Comparison of ENCODE assay signal across 8 cellular contexts in genomic region chr20:43514062-43514971, GRCh38. TPM values are rescaled to one million over a fixed set of nuclear protein-coding genes. Genes with fewer than 3 reads are reported as not detected.
DNase-seq lines count a peak whose midpoint lies in the region; ATAC-seq and TF ChIP-seq lines count a peak whose summit lies in the region.

No MANE protein-coding gene starts in this region.

- H3K4me3 ChIP-seq in kidney epithelial cell (ENCODE audit: low read depth, low read length) = peak overlapping the region; percentile 67

- peak; percentile 80 for ATAC-seq in GM18861 (IDR thresholded peaks at IDR 0.05; ENCODE audit: unreplicated experiment)
- peak; percentile 87 for ATAC-seq in HG03095 (IDR thresholded peaks at IDR 0.05; ENCODE audit: unreplicated experiment)

- DNase-seq in A172 (ENCODE audit: low spot score) (peak; percentile 99), NCI-H2227 (lab: John Stamatoyannopoulos, UW; ENCODE audit: unreplicated experiment) (peak; percentile 99), cerebellar nuclear complex (lab: John Stamatoyannopoulos, UW) (peak; percentile 86), kidney epithelial cell (ENCODE audit: low read depth) (peak; percentile 90)
- peak; percentile 89 for DNase-seq in activated CD4-positive, CD25-positive, alpha-beta regulatory T cell treated with anti-CD3 and anti-CD28 coated beads, Interleukin-2, amount 50 U/mL, for 72 hours
- DNase-seq in stimulated activated CD4-positive, alpha-beta T cell treated with anti-CD3 and anti-CD28 coated beads, Interleukin-15, amount 100 ng/mL, for 1 hour (ENCODE audit: low read depth in 1 of 2, low spot score in 1 of 2) = peak; percentile 73 to 80

- peak; percentile 64 for TF ChIP-seq CTCF in kidney epithelial cell (IDR thresholded peaks at IDR 0.05; ENCODE audit: insufficient read depth, low read length, poor library complexity, severe bottlenecking)

- no peaks in the 10 kb centered on the region for H3K36me3 ChIP-seq in kidney epithelial cell (ENCODE audit: control insufficient read depth, insufficient read depth, low read length)

- no peaks in the 10 kb centered on the region for H3K27me3 ChIP-seq in kidney epithelial cell (ENCODE audit: control insufficient read depth, insufficient read depth, low read length)

RNA-seq across cellular contexts. Expression of gene L3MBTL1, which starts 6.8 kb away (rescaled TPM):
- total RNA-seq in A172 (2014; rRNA removed; shearing (Covaris generic)) = 2.4 and 5.0 TPM in 2 replicates
- total RNA-seq in kidney epithelial cell = 6.0 and 14.6 TPM in 2 replicates

RNA-seq across cellular contexts. Expression of gene SGK2, which starts 44.5 kb away (rescaled TPM):
- not detected in 2 replicates for total RNA-seq in A172 (2014; rRNA removed; shearing (Covaris generic))
- 0.54 and 1.2 TPM in 2 replicates for total RNA-seq in kidney epithelial cell

RNA-seq across cellular contexts. Expression of gene SRSF6, which starts 56.6 kb away (rescaled TPM):
- 50.6 and 60.8 TPM in 2 replicates for total RNA-seq in A172 (2014; rRNA removed; shearing (Covaris generic))
- total RNA-seq in kidney epithelial cell = 59.4 and 68.1 TPM in 2 replicates

Comparison
In these comparisons a context has a peak if more than half of its experiments do, and no peak if none do; other contexts are left out.
1. Peak in every context shown above with its lines: DNase-seq, ATAC-seq and H3K4me3 ChIP-seq.